ENCODE assay signal across 8 cellular contexts in genomic region chr2:226798422-226799210, GRCh38. TPM values are rescaled to one million over a fixed set of nuclear protein-coding genes. Genes with fewer than 3 reads are reported as not detected.
DNase-seq lines count a peak whose midpoint lies in the region; ATAC-seq, FAIRE-seq and TF ChIP-seq lines count a peak whose summit lies in the region.

No MANE protein-coding gene starts in this region.

- POLR2A ChIA-PET in PC-3 (lab: Charles Lee; ENCODE audit: unreplicated experiment) = interaction anchor here (0.5 to 0.7 kb wide), 5 partner anchors 146 to 878 kb away, joined by 3 to 5 read pairs (median 4); no protein-coding TSS in a partner anchor

- intact Hi-C loops in PC-3 (cut with micrococcal nuclease) = loop anchor here (5.0 to 10.0 kb wide), 3 partner anchors 184 to 1004 kb away; no protein-coding TSS in a partner anchor

- CTCF ChIA-PET in PC-3 (lab: Charles Lee) = interaction anchor here (0.5 to 0.7 kb wide), 2 partner anchors 172 to 583 kb away, joined by 4 to 5 read pairs; no protein-coding TSS in a partner anchor

- peaks cover 36% of the 10 kb centered on the region for H3K4me1 ChIP-seq in PC-3 (ENCODE audit: insufficient read depth, low read length)

- ATAC-seq in HG02759 (IDR thresholded peaks at IDR 0.05; ENCODE audit: unreplicated experiment) = peak; percentile 24
- ATAC-seq in PC-3 = no peak

- DNase-seq in GM12892 (ENCODE audit: insufficient read length) = peak; percentile 61
- DNase-seq in PC-3 = peak; percentile 18
- peak in 35 of 58 donors; percentile 13 to 71 (median 49) for DNase-seq in anterior cingulate cortex (lab: John Stamatoyannopoulos, UW)
- DNase-seq in hippocampal formation (lab: John Stamatoyannopoulos, UW) = peak; percentile 24 to 39
- DNase-seq in retinal pigment epithelial cell (ENCODE audit: low read depth) = no peak
- DNase-seq in NCI-H187 (lab: John Stamatoyannopoulos, UW) = no peak
- no peak for DNase-seq in pons (ENCODE audit: low spot score)

- peak overlapping the region; percentile 88 for H3K27ac ChIP-seq in PC-3 (ENCODE audit: low read length)

- H2AFZ ChIP-seq in PC-3 (ENCODE audit: low read length) = no peak overlapping the region

- BruUV-seq in PC-3 (replicated peaks; lab: Mats Ljungman, UMichigan) = no TSS peak

- H3K36me3 ChIP-seq in PC-3 (ENCODE audit: low read depth, low read length) = peaks cover 37% of the 10 kb centered on the region

- no peak for FAIRE-seq in GM12892 (lab: Jason Lieb, UNC)

- TF ChIP-seq CTCF in PC-3 (conservative IDR thresholded peaks at IDR 0.05; ENCODE audit: low read depth, low read length) = peak; percentile 34; the same call in 1 of the 2 replicates
- peak; percentile 28 for TF ChIP-seq CTCF in retinal pigment epithelial cell (conservative IDR thresholded peaks at IDR 0.05; ENCODE audit: low read depth, low read length)

- H3K79me2 ChIP-seq in PC-3 (ENCODE audit: low read length) = peaks cover 76% of the 10 kb centered on the region

- H3K9me3 ChIP-seq in PC-3 (ENCODE audit: low read length) = no peaks in the 10 kb centered on the region

- peaks cover 12% of the 10 kb centered on the region; the same call in 1 of the 2 replicates for H4K20me1 ChIP-seq in PC-3 (ENCODE audit: low read length)

- no peaks in the 10 kb centered on the region for H3K9me2 ChIP-seq in PC-3 (replicated peaks; ENCODE audit: low read length)

- peak overlapping the region; percentile 88 for H3K4me3 ChIP-seq in PC-3 (ENCODE audit: low read length)
- H3K4me3 ChIP-seq in retinal pigment epithelial cell (ENCODE audit: low read length) = peak overlapping the region; percentile 83

- TF ChIP-seq POLR2A in GM12892 (IDR thresholded peaks at IDR 0.05; ENCODE audit: low read depth, low read length) = no peak

- H3K27me3 ChIP-seq in PC-3 (ENCODE audit: low read length) = no peaks in the 10 kb centered on the region

- no peaks in the 10 kb centered on the region for H3F3A ChIP-seq in PC-3 (ENCODE audit: low read length, unreplicated experiment)

- peak overlapping the region; percentile 96 for H3K9ac ChIP-seq in PC-3 (ENCODE audit: low read length)

- peak overlapping the region; percentile 97 for H3K4me2 ChIP-seq in PC-3 (ENCODE audit: low read length)

RNA-seq across cellular contexts. Expression of gene IRS1, which starts 1.0 kb away (rescaled TPM):
- 0.04 TPM for polyA plus RNA-seq in GM12892 (2012; ENCODE audit: missing spikeins)
- total RNA-seq in PC-3 (2014; rRNA removed) = 38.8 and 43.8 TPM in 2 replicates

RNA-seq across cellular contexts. Expression of gene RHBDD1, which starts 37.2 kb away (rescaled TPM):
- polyA plus RNA-seq in GM12892 (2012; ENCODE audit: missing spikeins) = 12.9 TPM
- 7.8 and 9.1 TPM in 2 replicates for total RNA-seq in PC-3 (2014; rRNA removed)

Comparison
In these comparisons a context has a peak if more than half of its experiments do, and no peak if none do; other contexts are left out.
1. DNase-seq: peak in GM12892 (single experiment), PC-3 (single experiment), anterior cingulate cortex (35 of 58) and hippocampal formation (2 of 2); none in retinal pigment epithelial cell (single experiment), NCI-H187 (0 of 2) and pons (single experiment).